24 cellular contexts compared by ENCODE assay signal in genomic region chr22:49068861-49069260, GRCh38.
"Had no signal": no experiment of that assay in that cellular context is flagged by ENCODE, and none has a peak within 500 bp of the region (broad histone marks: within the 10 kb centered on the region; RNA-seq: fewer than 3 reads in every experiment).

No MANE protein-coding gene starts in this region.

- H3K4me1 Mint-ChIP-seq: mesothelial cell of epicardium; naive B cell; nephron; stimulated activated effector memory CD8-positive, alpha-beta T cell treated with anti-CD3 and anti-CD28 coated beads, Interleukin-12 subunit alpha, Interleukin-12 subunit beta, amount 100 ng/mL, for 72 hours had no signal

- H3K9me3 Mint-ChIP-seq: mesothelial cell of epicardium; naive B cell; nephron; stimulated activated effector memory CD8-positive, alpha-beta T cell treated with anti-CD3 and anti-CD28 coated beads, Interleukin-12 subunit alpha, Interleukin-12 subunit beta, amount 100 ng/mL, for 72 hours had no signal

- H3K4me1 ChIP-seq: lower lobe of right lung, pancreas, right atrium auricular region, stomach, thyroid gland had no signal

- H3K27me3 ChIP-seq: pancreas, right atrium auricular region, thyroid gland had no signal

- FAIRE-seq: colon, keratinocyte, pancreas had no signal

- H3K9me3 ChIP-seq: lower lobe of right lung, mucosa of descending colon, pancreas, right atrium auricular region, stomach, thyroid gland had no signal

- H3K4me3 ChIP-seq: dorsolateral prefrontal cortex, lower lobe of right lung, mucosa of descending colon, pancreas, right atrium auricular region, stomach, thyroid gland had no signal

- DNase-seq: cerebellar nuclear complex; effector CD4-positive, alpha-beta T cell; hypothalamus; left ventricle myocardium superior; lower lobe of right lung; mucosa of descending colon; naive B cell; occipital lobe; stimulated activated CD4-positive, alpha-beta T cell treated with anti-CD3 and anti-CD28 coated beads, Interleukin-2, amount 100 ng/mL, for 24 hours; stimulated activated CD4-positive, alpha-beta T cell treated with anti-CD3 and anti-CD28 coated beads, Interleukin-4, amount 100 ng/mL, for 24 hours; stimulated activated naive CD4-positive, alpha-beta T cell treated with Interleukin-2 at 50 U/mL for 16 hours; stomach; thyroid gland; trophoblast cell had no signal

- H3K27ac Mint-ChIP-seq: mesothelial cell of epicardium; nephron; progenitor cell of endocrine pancreas; stimulated activated effector memory CD8-positive, alpha-beta T cell treated with anti-CD3 and anti-CD28 coated beads, Interleukin-12 subunit alpha, Interleukin-12 subunit beta, amount 100 ng/mL, for 72 hours had no signal

- H3K36me3 ChIP-seq: lower lobe of right lung, pancreas, right atrium auricular region, stomach, thyroid gland had no signal

- H3K36me3 Mint-ChIP-seq: mesothelial cell of epicardium; naive B cell; stimulated activated effector memory CD8-positive, alpha-beta T cell treated with anti-CD3 and anti-CD28 coated beads, Interleukin-12 subunit alpha, Interleukin-12 subunit beta, amount 100 ng/mL, for 72 hours had no signal

- H3K27ac ChIP-seq: dorsolateral prefrontal cortex, lower lobe of right lung, pancreas, right atrium auricular region, stomach, thyroid gland had no signal

- ATAC-seq: left ventricle myocardium superior; lower lobe of right lung; mucosa of descending colon; pancreas; sciatic nerve; stimulated activated effector memory CD8-positive, alpha-beta T cell treated with anti-CD3 and anti-CD28 coated beads, Interleukin-12 subunit alpha, Interleukin-12 subunit beta, amount 100 ng/mL, for 72 hours had no signal

- H3K4me3 Mint-ChIP-seq: mesothelial cell of epicardium; naive B cell; nephron; stimulated activated effector memory CD8-positive, alpha-beta T cell treated with anti-CD3 and anti-CD28 coated beads, Interleukin-12 subunit alpha, Interleukin-12 subunit beta, amount 100 ng/mL, for 72 hours had no signal
